In genomic region chr3:172635588-172635987, GRCh38 we compare ENCODE assay signal across 8 cellular contexts.
A peak's percentile ranks its signal among the peaks of the same experiment; 100 is the strongest.
DNase-seq lines count a peak whose midpoint lies in the region; ATAC-seq, FAIRE-seq and TF ChIP-seq lines count a peak whose summit lies in the region.

No MANE protein-coding gene starts in this region.

- intact Hi-C loops in left ventricle myocardium inferior (cut with micrococcal nuclease) (no loop called here), cardiac septum (cut with DNase I) (no loop called here)
- intact Hi-C loops in activated CD4-positive, alpha-beta memory T cell treated with anti-CD3 and anti-CD28 coated beads for 36 hours (cut with micrococcal nuclease) = no loop called here

- H3K27me3 ChIP-seq in left ventricle myocardium inferior (ENCODE audit: low read depth) = no peaks in the 10 kb centered on the region

- H3K36me3 ChIP-seq in left ventricle myocardium inferior = peaks cover 51% of the 10 kb centered on the region

- H3K9me3 ChIP-seq in left ventricle myocardium inferior (replicated peaks) = no peaks in the 10 kb centered on the region

- no peaks in the 10 kb centered on the region for H3K9me3 Mint-ChIP-seq in activated CD4-positive, alpha-beta memory T cell treated with anti-CD3 and anti-CD28 coated beads for 36 hours

- H3K4me1 ChIP-seq in left ventricle myocardium inferior = peaks cover 36% of the 10 kb centered on the region

- ATAC-seq in HG03060 (IDR thresholded peaks at IDR 0.05; ENCODE audit: low read depth, unreplicated experiment) = peak; percentile 98

- H3K27ac ChIP-seq in left ventricle myocardium inferior (replicated peaks) = peak overlapping the region; percentile 54

- in situ Hi-C loops in G401 (cut with HindIII; ENCODE audit: low sequenced_read_pairs) = no loop called here

- H3K27ac Mint-ChIP-seq in activated CD4-positive, alpha-beta memory T cell treated with anti-CD3 and anti-CD28 coated beads for 36 hours = peak overlapping the region; percentile 40

- no peaks in the 10 kb centered on the region for H3K27me3 Mint-ChIP-seq in activated CD4-positive, alpha-beta memory T cell treated with anti-CD3 and anti-CD28 coated beads for 36 hours

- no peak for DNase-seq in left ventricle myocardium inferior
- no peak for DNase-seq in cardiac septum (ENCODE audit: low spot score)
- DNase-seq in activated CD4-positive, alpha-beta memory T cell treated with anti-CD3 and anti-CD28 coated beads for 36 hours = peak; percentile 25
- no peak for DNase-seq in urothelium cell line (ENCODE audit: low spot score)
- no peak for DNase-seq in NCI-H1417 treated with DMSO at 0.1 percent for 48 hours (lab: John Stamatoyannopoulos, UW)
- DNase-seq in G401 (ENCODE audit: low spot score) = no peak
- no peak for DNase-seq in NCI-H69 (lab: John Stamatoyannopoulos, UW)

- H3K36me3 Mint-ChIP-seq in activated CD4-positive, alpha-beta memory T cell treated with anti-CD3 and anti-CD28 coated beads for 36 hours = peaks cover 2% of the 10 kb centered on the region

- peak; percentile 30 for FAIRE-seq in urothelium cell line (lab: Jason Lieb, UNC)

- POLR2A ChIA-PET in activated CD4-positive, alpha-beta memory T cell treated with anti-CD3 and anti-CD28 coated beads for 36 hours (lab: Charles Lee) = no interaction called here

- H3K4me1 Mint-ChIP-seq in activated CD4-positive, alpha-beta memory T cell treated with anti-CD3 and anti-CD28 coated beads for 36 hours (ENCODE audit: low read depth) = peaks cover 8% of the 10 kb centered on the region

- no peak for TF ChIP-seq CTCF in left ventricle myocardium inferior (IDR thresholded peaks at IDR 0.05; ENCODE audit: borderline replicate concordance)

- CTCF ChIA-PET in activated CD4-positive, alpha-beta memory T cell treated with anti-CD3 and anti-CD28 coated beads for 36 hours (lab: Charles Lee) = interaction anchor here (1.5 to 1.6 kb wide), 2 partner anchors 32 to 37 kb away, joined by 3 to 4 read pairs; no protein-coding TSS in a partner anchor

- no peak overlapping the region for H3K4me3 Mint-ChIP-seq in activated CD4-positive, alpha-beta memory T cell treated with anti-CD3 and anti-CD28 coated beads for 36 hours

- H3K4me3 ChIP-seq in left ventricle myocardium inferior = no peak overlapping the region
